Comparison of ENCODE assay signal across 1 cellular context in the genomic region with DNA sequence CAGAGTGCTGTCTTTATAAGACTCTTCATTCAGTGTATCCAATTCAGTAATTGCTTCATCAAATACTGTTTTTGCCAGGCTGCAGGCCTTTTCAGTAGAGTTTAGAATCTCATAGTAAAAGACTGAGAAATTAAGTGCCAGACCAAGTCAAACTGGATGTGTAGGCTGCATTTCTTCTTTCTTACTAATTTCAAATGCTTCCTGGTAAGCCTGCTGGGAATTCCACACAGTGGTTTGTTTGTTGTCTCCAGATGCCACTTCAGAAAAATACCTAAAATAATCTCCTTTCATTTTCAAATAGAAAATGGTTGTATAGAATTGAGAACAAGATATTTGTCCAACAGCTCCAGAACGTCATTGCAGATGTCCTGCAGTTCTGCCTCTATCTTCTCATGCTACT.
TF ChIP-seq lines count a peak whose summit lies in the region.

No MANE protein-coding gene starts in this region.

TF ChIP-seq in WTC11, 78 proteins besides CTCF, POLR2A, EP300 and RAD21 (continued from another document):
- TF ChIP-seq, protein P1, sequence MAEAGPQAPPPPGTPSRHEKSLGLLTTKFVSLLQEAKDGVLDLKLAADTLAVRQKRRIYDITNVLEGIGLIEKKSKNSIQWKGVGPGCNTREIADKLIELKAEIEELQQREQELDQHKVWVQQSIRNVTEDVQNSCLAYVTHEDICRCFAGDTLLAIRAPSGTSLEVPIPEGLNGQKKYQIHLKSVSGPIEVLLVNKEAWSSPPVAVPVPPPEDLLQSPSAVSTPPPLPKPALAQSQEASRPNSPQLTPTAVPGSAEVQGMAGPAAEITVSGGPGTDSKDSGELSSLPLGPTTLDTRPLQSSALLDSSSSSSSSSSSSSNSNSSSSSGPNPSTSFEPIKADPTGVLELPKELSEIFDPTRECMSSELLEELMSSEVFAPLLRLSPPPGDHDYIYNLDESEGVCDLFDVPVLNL (CRISPR knock-in tag; IDR thresholded peaks at IDR 0.05; ENCODE audit: borderline replicate concordance, low read depth): no peak
- no peak for TF ChIP-seq MXD4 (CRISPR knock-in tag; IDR thresholded peaks at IDR 0.05; ENCODE audit: borderline replicate concordance)
- TF ChIP-seq ELF4 (CRISPR knock-in tag; IDR thresholded peaks at IDR 0.05; ENCODE audit: low read depth): no peak
- no peak for TF ChIP-seq SP1 (CRISPR knock-in tag; conservative IDR thresholded peaks at IDR 0.05)
- TF ChIP-seq, protein P2, sequence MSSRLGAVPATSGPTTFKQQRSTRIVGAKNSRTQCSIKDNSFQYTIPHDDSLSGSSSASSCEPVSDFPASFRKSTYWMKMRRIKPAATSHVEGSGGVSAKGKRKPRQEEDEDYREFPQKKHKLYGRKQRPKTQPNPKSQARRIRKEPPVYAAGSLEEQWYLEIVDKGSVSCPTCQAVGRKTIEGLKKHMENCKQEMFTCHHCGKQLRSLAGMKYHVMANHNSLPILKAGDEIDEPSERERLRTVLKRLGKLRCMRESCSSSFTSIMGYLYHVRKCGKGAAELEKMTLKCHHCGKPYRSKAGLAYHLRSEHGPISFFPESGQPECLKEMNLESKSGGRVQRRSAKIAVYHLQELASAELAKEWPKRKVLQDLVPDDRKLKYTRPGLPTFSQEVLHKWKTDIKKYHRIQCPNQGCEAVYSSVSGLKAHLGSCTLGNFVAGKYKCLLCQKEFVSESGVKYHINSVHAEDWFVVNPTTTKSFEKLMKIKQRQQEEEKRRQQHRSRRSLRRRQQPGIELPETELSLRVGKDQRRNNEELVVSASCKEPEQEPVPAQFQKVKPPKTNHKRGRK (CRISPR knock-in tag; IDR thresholded peaks at IDR 0.05; ENCODE audit: borderline replicate concordance): no peak
- no peak for TF ChIP-seq HMGA2 (CRISPR knock-in tag; IDR thresholded peaks at IDR 0.05)
